1 cellular context compared by ENCODE assay signal in genomic region chr12:8822298-8822697, GRCh38.
TF ChIP-seq lines count a peak whose summit lies in the region.

TSS of gene A2ML1 (plus strand) at chr12:8822621. CDS start at chr12:8822652, 31 bp downstream.

TF ChIP-seq in GM23338, 12 proteins besides CTCF, POLR2A, EP300 and RAD21 (continued from another document):
- TF ChIP-seq ZNF462 (CRISPR knock-in tag; IDR thresholded peaks at IDR 0.05) (no peak), EZH2 (IDR thresholded peaks at IDR 0.05; ENCODE audit: low read depth, unreplicated experiment) (no peak), ZNF114 (CRISPR knock-in tag; IDR thresholded peaks at IDR 0.05) (no peak), NANOG (IDR thresholded peaks at IDR 0.05; ENCODE audit: borderline replicate concordance) (no peak), CREB1 (CRISPR knock-in tag; IDR thresholded peaks at IDR 0.05; ENCODE audit: low read depth) (no peak), EZH2phosphoT487 (IDR thresholded peaks at IDR 0.05; ENCODE audit: unreplicated experiment) (no peak)
- TF ChIP-seq, protein P1, sequence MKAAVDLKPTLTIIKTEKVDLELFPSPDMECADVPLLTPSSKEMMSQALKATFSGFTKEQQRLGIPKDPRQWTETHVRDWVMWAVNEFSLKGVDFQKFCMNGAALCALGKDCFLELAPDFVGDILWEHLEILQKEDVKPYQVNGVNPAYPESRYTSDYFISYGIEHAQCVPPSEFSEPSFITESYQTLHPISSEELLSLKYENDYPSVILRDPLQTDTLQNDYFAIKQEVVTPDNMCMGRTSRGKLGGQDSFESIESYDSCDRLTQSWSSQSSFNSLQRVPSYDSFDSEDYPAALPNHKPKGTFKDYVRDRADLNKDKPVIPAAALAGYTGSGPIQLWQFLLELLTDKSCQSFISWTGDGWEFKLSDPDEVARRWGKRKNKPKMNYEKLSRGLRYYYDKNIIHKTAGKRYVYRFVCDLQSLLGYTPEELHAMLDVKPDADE (IDR thresholded peaks at IDR 0.05), result no peak
